In genomic region chr14:73754911-73755360, GRCh38 we compare ENCODE assay signal across 8 cellular contexts. TPM values are rescaled to one million over a fixed set of nuclear protein-coding genes. Genes with fewer than 3 reads are reported as not detected.
A peak's percentile ranks its signal among the peaks of the same experiment; 100 is the strongest.
DNase-seq lines count a peak whose midpoint lies in the region; ATAC-seq and TF ChIP-seq lines count a peak whose summit lies in the region.

No MANE protein-coding gene starts in this region.

- peak overlapping the region; percentile 96 for H3K27ac ChIP-seq in psoas muscle

- WGBS in psoas muscle, 3 donors = 7 to 8% (median 7%) methylated on average over 8 of the region's 8 CpGs

- intact Hi-C loops in psoas muscle (cut with DNase I) = no loop called here

- peak overlapping the region; percentile 43 for H3K4me3 ChIP-seq in fibroblast of villous mesenchyme (ENCODE audit: low read depth, low read length)
- H3K4me3 ChIP-seq in psoas muscle = peak overlapping the region; percentile 53

- peaks cover 90% of the 10 kb centered on the region for H3K4me1 ChIP-seq in psoas muscle

- TF ChIP-seq CTCF in fibroblast of villous mesenchyme (IDR thresholded peaks at IDR 0.05; ENCODE audit: insufficient read depth, low read depth, low read length) (no peak), psoas muscle (IDR thresholded peaks at IDR 0.05) (no peak), GM10266 (IDR thresholded peaks at IDR 0.05; ENCODE audit: control insufficient read depth, insufficient read depth, low read depth, missing control alignments) (no peak)

- no peaks in the 10 kb centered on the region for H3K9me3 ChIP-seq in psoas muscle

- no peaks in the 10 kb centered on the region for H3K27me3 ChIP-seq in psoas muscle (ENCODE audit: insufficient read depth in 3 of 3, low read length in 2 of 3)

- DNase-seq in GM03348 (ENCODE audit: low spot score) (peak; percentile 75), UCSD-AML1 (lab: John Stamatoyannopoulos, UW; ENCODE audit: unreplicated experiment) (peak; percentile 40), fibroblast of villous mesenchyme (ENCODE audit: low read depth) (peak; percentile 80), psoas muscle (peak in 1 of 2 donors; percentile 52), NCI-H748 treated with DMSO at 0.1 percent for 48 hours (lab: John Stamatoyannopoulos, UW) (no peak), GM10266 (ENCODE audit: extremely low spot score) (no peak), NCI-H1105 (lab: John Stamatoyannopoulos, UW) (no peak)

- ATAC-seq in psoas muscle (peak in 3 of 4 donors; percentile 19 to 41 (median 39)), HG02610 (IDR thresholded peaks at IDR 0.05; ENCODE audit: unreplicated experiment) (no peak)

- H3K36me3 ChIP-seq in psoas muscle (ENCODE audit: insufficient read depth in 1 of 2, low read depth in 1 of 2) = no peaks in the 10 kb centered on the region

RNA-seq across cellular contexts. Expression of gene PNMA1, which starts 40.8 kb away (rescaled TPM):
- total RNA-seq in fibroblast of villous mesenchyme (29.6 and 31.1 TPM in 2 replicates), psoas muscle (10 to 100 TPM in 3 of 4 donors, 1 to 10 TPM in 1; 9.3 to 27.0 (median 17.0) TPM)
- polyA plus RNA-seq in psoas muscle = 10 to 100 TPM; 11.0 to 28.8 (median 19.6) TPM

Comparison
In these comparisons a context has a peak if more than half of its experiments do, and no peak if none do; other contexts are left out.
1. DNase-seq: peak in GM03348 (single experiment), UCSD-AML1 (single experiment) and fibroblast of villous mesenchyme (single experiment); none in NCI-H748 treated with DMSO at 0.1 percent for 48 hours (single experiment), GM10266 (single experiment) and NCI-H1105 (single experiment).